Comparison of ENCODE assay signal across 29 cellular contexts in genomic region chr3:112670824-112671223, GRCh38. TPM values are rescaled to one million over a fixed set of nuclear protein-coding genes. Genes with fewer than 3 reads are reported as not detected.
A peak's percentile ranks its signal among the peaks of the same experiment; 100 is the strongest.
DNase-seq lines count a peak whose midpoint lies in the region; ATAC-seq, FAIRE-seq and TF ChIP-seq lines count a peak whose summit lies in the region.
"Had no signal": no experiment of that assay in that cellular context is flagged by ENCODE, and none has a peak within 500 bp of the region (broad histone marks: within the 10 kb centered on the region; RNA-seq: fewer than 3 reads in every experiment).

No MANE protein-coding gene starts in this region.

- FAIRE-seq in keratinocyte (lab: Jason Lieb, UNC), result no peak

- H3K79me2 ChIP-seq in keratinocyte (ENCODE audit: control insufficient read depth, insufficient read depth, low read length), result no peaks in the 10 kb centered on the region
- H3K79me2 ChIP-seq: parathyroid adenoma had no signal

- peaks cover 27% of the 10 kb centered on the region for H3K4me1 Mint-ChIP-seq in MCF 10A (ENCODE audit: insufficient read depth, unreplicated experiment)
- H3K4me1 Mint-ChIP-seq in T-helper 1 cell treated with Interleukin-12 subunit alpha and Interleukin-12 subunit beta and Interleukin-4 antibody, amounts not matched to agents 30 μg/mL and 1 μg/mL, for 36 hours (ENCODE audit: low read depth), result peaks cover 70% of the 10 kb centered on the region

- no peaks in the 10 kb centered on the region for H3K36me3 ChIP-seq in breast epithelium
- no peaks in the 10 kb centered on the region for H3K36me3 ChIP-seq in keratinocyte (ENCODE audit: control insufficient read depth in 2 of 2, extremely low read depth in 1 of 2, insufficient read depth in 2 of 2, low read length in 2 of 2)
- H3K36me3 ChIP-seq: MG63, right atrium auricular region, thoracic aorta had no signal

- no peaks in the 10 kb centered on the region for H3K9me1 ChIP-seq in keratinocyte (ENCODE audit: control insufficient read depth, extremely low read depth, insufficient read depth, low read length)

- dilution Hi-C loops in keratinocyte (cut with MboI; ENCODE audit: extremely low pct_ligation_motif_present, low sequenced_read_pairs), result no loop called here

- H4K20me1 ChIP-seq in keratinocyte (ENCODE audit: control insufficient read depth, extremely low read depth, insufficient read depth, low read length), result no peaks in the 10 kb centered on the region

- H3K4me3 Mint-ChIP-seq in MCF 10A (ENCODE audit: unreplicated experiment), result no peak overlapping the region
- H3K4me3 Mint-ChIP-seq in T-helper 1 cell treated with Interleukin-12 subunit alpha and Interleukin-12 subunit beta and Interleukin-4 antibody, amounts not matched to agents 30 μg/mL and 1 μg/mL, for 36 hours, result peak overlapping the region; percentile 31
- H3K4me3 Mint-ChIP-seq: activated CD4-positive, alpha-beta T cell treated with anti-CD3 and anti-CD28 coated beads for 36 hours; CD14-positive monocyte; IgD-negative memory B cell; mesothelial cell of epicardium; nephron had no signal

- no peak for TF ChIP-seq CTCF in MCF 10A (IDR thresholded peaks at IDR 0.05; ENCODE audit: unreplicated experiment)
- no peak for TF ChIP-seq CTCF in breast epithelium (IDR thresholded peaks at IDR 0.05)
- no peak for TF ChIP-seq CTCF in keratinocyte (optimal IDR thresholded peaks at IDR 0.05 in 1 of 3, IDR thresholded peaks at IDR 0.05 in 1 of 3, conservative IDR thresholded peaks at IDR 0.05 in 1 of 3; ENCODE audit: extremely low read depth in 1 of 3, insufficient read depth in 2 of 3, low read length in 3 of 3)

- H3K4me3 ChIP-seq in breast epithelium (no peak overlapping the region), keratinocyte (ENCODE audit: control insufficient read depth in 2 of 3, extremely low read depth in 1 of 3, insufficient read depth in 2 of 3, low read depth in 1 of 3, low read length in 3 of 3) (no peak overlapping the region)
- H3K4me3 ChIP-seq: MG63, right atrium auricular region, thoracic aorta had no signal

- H3K27ac Mint-ChIP-seq in MCF 10A (ENCODE audit: low read depth, unreplicated experiment), result peak overlapping the region; percentile 26
- peak overlapping the region; percentile 89 for H3K27ac Mint-ChIP-seq in T-helper 1 cell treated with Interleukin-12 subunit alpha and Interleukin-12 subunit beta and Interleukin-4 antibody, amounts not matched to agents 30 μg/mL and 1 μg/mL, for 36 hours
- H3K27ac Mint-ChIP-seq: activated CD4-positive, alpha-beta T cell treated with anti-CD3 and anti-CD28 coated beads for 36 hours; IgD-negative memory B cell had no signal

- H3K4me2 ChIP-seq in keratinocyte (ENCODE audit: control insufficient read depth, extremely low read depth, insufficient read depth, low read depth, low read length), result peak overlapping the region; percentile 20

- H3K9ac ChIP-seq in keratinocyte (ENCODE audit: control insufficient read depth, extremely low read depth, insufficient read depth, low read length), result no peak overlapping the region
- H3K9ac ChIP-seq: parathyroid adenoma had no signal

- no peaks in the 10 kb centered on the region for H3K36me3 Mint-ChIP-seq in MCF 10A (ENCODE audit: insufficient read depth, unreplicated experiment)
- peaks cover 12% of the 10 kb centered on the region for H3K36me3 Mint-ChIP-seq in T-helper 1 cell treated with Interleukin-12 subunit alpha and Interleukin-12 subunit beta and Interleukin-4 antibody, amounts not matched to agents 30 μg/mL and 1 μg/mL, for 36 hours (ENCODE audit: low read depth)
- H3K36me3 Mint-ChIP-seq: CD14-positive monocyte, IgD-negative memory B cell, mesothelial cell of epicardium had no signal

- BruUV-seq in MCF 10A (replicated peaks; lab: Mats Ljungman, UMichigan), result no TSS peak

- POLR2A ChIA-PET in MCF 10A (lab: Yijun Ruan, JAX), result interaction anchor here (0.7 to 1.8 kb wide), 6 partner anchors 17 to 320 kb away, joined by 3 to 12 read pairs (median 5); partner anchors contain the start of gene GTPBP8

- H3K27me3 ChIP-seq in breast epithelium, result no peaks in the 10 kb centered on the region
- no peaks in the 10 kb centered on the region for H3K27me3 ChIP-seq in keratinocyte (ENCODE audit: control insufficient read depth, extremely low read depth, insufficient read depth, low read length)
- H3K27me3 ChIP-seq: MG63, right atrium auricular region had no signal

- intact Hi-C loops in MCF 10A (cut with micrococcal nuclease) (no loop called here), breast epithelium (cut with DNase I; ENCODE audit: low total_unique reads) (no loop called here)

- H2AFZ ChIP-seq in keratinocyte (ENCODE audit: control insufficient read depth, low read length), result peak overlapping the region; percentile 2
- H2AFZ ChIP-seq: parathyroid adenoma had no signal

- no peaks in the 10 kb centered on the region for H3K9me3 Mint-ChIP-seq in MCF 10A (ENCODE audit: unreplicated experiment)
- peaks cover 9% of the 10 kb centered on the region for H3K9me3 Mint-ChIP-seq in T-helper 1 cell treated with Interleukin-12 subunit alpha and Interleukin-12 subunit beta and Interleukin-4 antibody, amounts not matched to agents 30 μg/mL and 1 μg/mL, for 36 hours
- H3K9me3 Mint-ChIP-seq: IgD-negative memory B cell, mesothelial cell of epicardium, nephron had no signal

- H3K27ac ChIP-seq in breast epithelium (no peak overlapping the region), keratinocyte (ENCODE audit: control insufficient read depth, insufficient read depth, low read length) (no peak overlapping the region)
- H3K27ac ChIP-seq: parathyroid adenoma, right atrium auricular region had no signal

- H3K27me3 Mint-ChIP-seq in MCF 10A (ENCODE audit: insufficient read depth, unreplicated experiment), result no peaks in the 10 kb centered on the region
- peaks cover 10% of the 10 kb centered on the region for H3K27me3 Mint-ChIP-seq in T-helper 1 cell treated with Interleukin-12 subunit alpha and Interleukin-12 subunit beta and Interleukin-4 antibody, amounts not matched to agents 30 μg/mL and 1 μg/mL, for 36 hours (ENCODE audit: low read depth)
- H3K27me3 Mint-ChIP-seq: IgD-negative memory B cell had no signal

- no peak for TF ChIP-seq POLR2A in breast epithelium (IDR thresholded peaks at IDR 0.05)

- no peaks in the 10 kb centered on the region for H3K9me3 ChIP-seq in breast epithelium
- no peaks in the 10 kb centered on the region for H3K9me3 ChIP-seq in keratinocyte (ENCODE audit: control insufficient read depth, low read depth, low read length)
- H3K9me3 ChIP-seq: right atrium auricular region, thoracic aorta had no signal

- CTCF ChIA-PET in MCF 10A (lab: Yijun Ruan, JAX), result interaction anchor here (0.5 to 0.9 kb wide), 2 partner anchors 105 to 137 kb away, joined by 3 to 4 read pairs; no protein-coding TSS in a partner anchor

- H3K4me1 ChIP-seq in breast epithelium (no peaks in the 10 kb centered on the region), keratinocyte (ENCODE audit: control insufficient read depth, extremely low read depth, insufficient read depth, low read length) (peaks cover 19% of the 10 kb centered on the region)
- H3K4me1 ChIP-seq: parathyroid adenoma, right atrium auricular region had no signal

- DNase-seq in MCF 10A (ENCODE audit: unreplicated experiment) (no peak), breast epithelium (ENCODE audit: low spot score in 2 of 2) (no peak), keratinocyte (ENCODE audit: low read depth, low spot score) (no peak), NCI-H146 (lab: John Stamatoyannopoulos, UW) (no peak), SKM-1 (lab: John Stamatoyannopoulos, UW; ENCODE audit: unreplicated experiment) (no peak)
- DNase-seq: activated CD4-positive, alpha-beta T cell treated with anti-CD3 and anti-CD28 coated beads for 36 hours; activated effector memory CD4-positive, alpha-beta T cell treated with Interleukin-2 at 50 U/mL for 16 hours; EL; erythroblast; foreskin melanocyte; hippocampal formation; left ventricle myocardium superior; NCI-H2081 treated with DMSO at 0.1 percent for 48 hours; NCI-H446; NCI-H82; SHP77 treated with DMSO at 0.1 percent for 48 hours; stimulated activated CD4-positive, alpha-beta T cell treated with anti-CD3 and anti-CD28 coated beads, Interleukin-4, amount 100 ng/mL, for 4 hours; stimulated activated naive CD8-positive, alpha-beta T cell treated with anti-CD3 and anti-CD28 coated beads, Interleukin-15, Interleukin-2, amounts not matched to agents 100 U/mL and 50 U/mL, for 24 hours had no signal

- ATAC-seq in HG03025 (IDR thresholded peaks at IDR 0.05; ENCODE audit: low FRiP score, unreplicated experiment), result no peak
- no peak for ATAC-seq in HG02970 (IDR thresholded peaks at IDR 0.05; ENCODE audit: low FRiP score, unreplicated experiment)
- ATAC-seq: activated CD4-positive, alpha-beta T cell treated with anti-CD3 and anti-CD28 coated beads for 36 hours; left ventricle myocardium superior; stimulated activated naive CD8-positive, alpha-beta T cell treated with anti-CD3 and anti-CD28 coated beads, Interleukin-15, Interleukin-2, amounts not matched to agents 100 U/mL and 50 U/mL, for 24 hours had no signal

RNA-seq across cellular contexts. Expression of gene CCDC80, which starts 29.9 kb away (rescaled TPM):
- 10.4 and 19.4 TPM in 2 replicates for total RNA-seq in MCF 10A (2022)
- total RNA-seq in breast epithelium, result 100 to 1,000 TPM in 1 of 3 donors, 10 to 100 TPM in 2; 38.7 to 430 (median 42.0) TPM
- 10.4 to 14.7 TPM (median 12.8 TPM) in 3 replicates for polyA plus RNA-seq in keratinocyte
- polyA plus RNA-seq in keratinocyte (2011; ENCODE audit: low read depth), result 117 TPM
- 8.5 and 14.1 TPM in 2 replicates for polyA plus RNA-seq in keratinocyte (2011; cell fraction: cytosol; rRNA removed)
- polyA plus RNA-seq in keratinocyte (2011; cell fraction: nucleus; rRNA removed), result 32.3 and 35.1 TPM in 2 replicates
- 30.0 and 53.1 TPM in 2 replicates for polyA plus RNA-seq in keratinocyte (2012; ENCODE audit: low replicate concordance)
- 8.4 to 10.0 TPM (median 9.7 TPM) in 3 replicates for polyA minus RNA-seq in keratinocyte
- polyA minus RNA-seq in keratinocyte (2011; cell fraction: cytosol; rRNA and poly(A)+ RNA removed), result 10.9 TPM
- polyA minus RNA-seq in keratinocyte (2011; cell fraction: nucleus; rRNA and poly(A)+ RNA removed), result 15.5 and 40.6 TPM in 2 replicates
- total RNA-seq: activated CD4-positive, alpha-beta T cell treated with anti-CD3 and anti-CD28 coated beads for 36 hours had no signal
